Comparison of ENCODE assay signal across 15 cellular contexts in genomic region chr1:45769261-45769932, GRCh38. TPM values are rescaled to one million over a fixed set of nuclear protein-coding genes. Genes with fewer than 3 reads are reported as not detected.
DNase-seq lines count a peak whose midpoint lies in the region; ATAC-seq, FAIRE-seq and TF ChIP-seq lines count a peak whose summit lies in the region.
"Had no signal": no experiment of that assay in that cellular context is flagged by ENCODE, and none has a peak within 500 bp of the region (broad histone marks: within the 10 kb centered on the region; RNA-seq: fewer than 3 reads in every experiment).

No MANE protein-coding gene starts in this region.

- TF ChIP-seq RAD21 in GM12878 (IDR thresholded peaks at IDR 0.05; ENCODE audit: insufficient read depth, low read depth, low read length) = no peak

- H3K4me1 ChIP-seq in KMS-11 (ENCODE audit: low read depth, poor library complexity, severe bottlenecking) (peaks cover 32% of the 10 kb centered on the region), GM12878 (ENCODE audit: control insufficient read depth, insufficient read depth, low read length) (no peaks in the 10 kb centered on the region), left lung (no peaks in the 10 kb centered on the region)

- H3K27ac ChIP-seq in KMS-11 = no peak overlapping the region
- no peak overlapping the region for H3K27ac ChIP-seq in GM12878 (ENCODE audit: control insufficient read depth, insufficient read depth)
- no peak overlapping the region for H3K27ac ChIP-seq in left lung
- H3K27ac ChIP-seq: SJSA1 had no signal

- H2AFZ ChIP-seq in KMS-11 (ENCODE audit: low read depth) (peak overlapping the region; percentile 28; the same call in 1 of the 2 replicates), GM12878 (ENCODE audit: control insufficient read depth, low read depth, low read length) (no peak overlapping the region)

- H3K27me3 ChIP-seq in KMS-11 (ENCODE audit: insufficient read depth, low read depth) (peaks cover 3% of the 10 kb centered on the region; the same call in 1 of the 2 replicates), GM12878 (replicated peaks in 1 of 2; ENCODE audit: control insufficient read depth in 2 of 2, insufficient read depth in 2 of 2, low read length in 1 of 2) (no peaks in the 10 kb centered on the region), left lung (no peaks in the 10 kb centered on the region)
- H3K27me3 ChIP-seq: SJSA1 had no signal

- BruUV-seq in GM12878 (replicated peaks; lab: Mats Ljungman, UMichigan) = no TSS peak

- TF ChIP-seq EP300 in GM12878 (IDR thresholded peaks at IDR 0.05; ENCODE audit: borderline replicate concordance in 1 of 2, control insufficient read depth in 1 of 2, low read depth in 2 of 2, low read length in 2 of 2) = no peak

- no peaks in the 10 kb centered on the region for H3K36me3 ChIP-seq in KMS-11 (ENCODE audit: insufficient read depth)
- H3K36me3 ChIP-seq in GM12878 (ENCODE audit: control insufficient read depth in 2 of 2, insufficient read depth in 2 of 2, low read length in 1 of 2) = no peaks in the 10 kb centered on the region
- H3K36me3 ChIP-seq in left lung = no peaks in the 10 kb centered on the region
- H3K36me3 ChIP-seq: SJSA1 had no signal

- POLR2A ChIA-PET in GM12878 (lab: Charles Lee) = no interaction called here

- SMC1A ChIA-PET in GM12878 (lab: Charles Lee; ENCODE audit: uncharacterized antibody, unreplicated experiment) = interaction anchor here (1.2 to 1.6 kb wide), 2 partner anchors 12 to 13 kb away, joined by 3 read pairs; no protein-coding TSS in a partner anchor

- peak; percentile 20; the same call in 2 of the 3 replicates for ATAC-seq in GM12878
- peak; percentile 22 for ATAC-seq in left lung
- ATAC-seq in GM19035 (IDR thresholded peaks at IDR 0.05; ENCODE audit: unreplicated experiment) = no peak
- no peak for ATAC-seq in GM18861 (IDR thresholded peaks at IDR 0.05; ENCODE audit: unreplicated experiment)

- FAIRE-seq in GM12878 (lab: Jason Lieb, UNC) = no peak
- FAIRE-seq: D721Med had no signal

- TF ChIP-seq CTCF in KMS-11 (conservative IDR thresholded peaks at IDR 0.05; ENCODE audit: low read depth, low read length) (no peak), GM12878 (IDR thresholded peaks at IDR 0.05 in 2 of 3, conservative IDR thresholded peaks at IDR 0.05 in 1 of 3; ENCODE audit: control insufficient read depth in 2 of 3, extremely low read depth in 1 of 3, insufficient read depth in 1 of 3, low read depth in 3 of 3, low read length in 3 of 3) (no peak), left lung (IDR thresholded peaks at IDR 0.05) (no peak)

- CTCF ChIA-PET in GM12878 (lab: Yijun Ruan, JAX) = no interaction called here

- intact Hi-C loops in GM12878 (cut with micrococcal nuclease; ENCODE audit: unreplicated experiment) = no loop called here
- intact Hi-C loops in left lung (cut with DNase I) = no loop called here

- WGBS in GM12878 (ENCODE audit: insufficient coverage, insufficient replicate concordance, low lambda C conversion rate, missing lambda C conversion rate) = 46% methylated on average over 4 of the region's 4 CpGs

- H3K9ac ChIP-seq in KMS-11 = no peak overlapping the region
- no peak overlapping the region for H3K9ac ChIP-seq in GM12878 (ENCODE audit: control insufficient read depth, insufficient read depth, low read length)

- no peaks in the 10 kb centered on the region for H3K79me2 ChIP-seq in KMS-11 (ENCODE audit: insufficient read depth, low read depth)
- no peaks in the 10 kb centered on the region for H3K79me2 ChIP-seq in GM12878 (ENCODE audit: control insufficient read depth, insufficient read depth, low read length)

- peak overlapping the region; percentile 26; the same call in 1 of the 2 replicates for H3K4me2 ChIP-seq in KMS-11
- no peak overlapping the region for H3K4me2 ChIP-seq in GM12878 (ENCODE audit: control insufficient read depth, insufficient read depth)

- DNase-seq in DMS79 treated with DMSO at 0.1 percent for 48 hours (lab: John Stamatoyannopoulos, UW) (peak; percentile 77), GM12878 (ENCODE audit: low read depth, low spot score) (no peak), left lung (no peak), cerebellum (ENCODE audit: low spot score) (no peak)
- DNase-seq in activated T-cell treated with anti-CD3 and anti-CD28 coated beads, Interleukin-2, amount 50 U/mL, for 1 hour = no peak
- DNase-seq: activated CD4-positive, alpha-beta T cell treated with anti-CD3 and anti-CD28 coated beads, Interleukin-2, amount 50 U/mL, for 4 hours; amniotic stem cell; foreskin melanocyte; GOT3; NCI-H1436 treated with DMSO at 0.1 percent for 48 hours had no signal

- H3K4me3 ChIP-seq in KMS-11 (IDR thresholded peaks at IDR 0.05; ENCODE audit: insufficient read depth, low read depth, low read length) (no peak overlapping the region), GM12878 (no peak overlapping the region), left lung (no peak overlapping the region)
- H3K4me3 ChIP-seq: SJSA1 had no signal

- in situ Hi-C loops in GM12878 (cut with MboI) = no loop called here

- RAD21 ChIA-PET in GM12878 (lab: Charles Lee; ENCODE audit: unreplicated experiment) = interaction anchor here (0.7 kb wide), 1 partner anchor 140 kb away, joined by 3 read pairs; no protein-coding TSS in a partner anchor

- no peaks in the 10 kb centered on the region for H4K20me1 ChIP-seq in KMS-11 (ENCODE audit: insufficient read depth)
- no peaks in the 10 kb centered on the region for H4K20me1 ChIP-seq in GM12878 (ENCODE audit: control insufficient read depth, insufficient read depth)

- no peaks in the 10 kb centered on the region for H3K9me3 ChIP-seq in GM12878 (replicated peaks; ENCODE audit: control insufficient read depth, insufficient read depth, low read length)
- no peaks in the 10 kb centered on the region for H3K9me3 ChIP-seq in left lung
- H3K9me3 ChIP-seq: SJSA1 had no signal

- no peak for TF ChIP-seq POLR2A in GM12878 (IDR thresholded peaks at IDR 0.05; ENCODE audit: low read depth, low read length)

TF ChIP-seq in GM12878, 131 proteins besides CTCF, POLR2A, EP300 and RAD21 (continues in another document):
- TF ChIP-seq PAX8 (IDR thresholded peaks at IDR 0.05) (no peak), IRF4 (IDR thresholded peaks at IDR 0.05; ENCODE audit: low read depth, low read length) (no peak), IKZF2 (IDR thresholded peaks at IDR 0.05) (no peak), SPI1 (IDR thresholded peaks at IDR 0.05; ENCODE audit: borderline replicate concordance, insufficient read depth, low read depth, low read length) (no peak), CEBPB (IDR thresholded peaks at IDR 0.05; ENCODE audit: borderline replicate concordance in 1 of 2, low read depth in 2 of 2, low read length in 2 of 2) (no peak)

RNA-seq across cellular contexts. Expression of gene IPP, which starts 18.9 kb away (rescaled TPM):
- total RNA-seq in GM12878 (2013; cell fraction: nucleolus; rRNA removed) = 8.2 and 8.8 TPM in 2 replicates
- total RNA-seq in GM12878 (2014; rRNA removed) = 5.7 and 8.3 TPM in 2 replicates
- 7.6 and 7.8 TPM in 2 replicates for total RNA-seq in GM12878 (2014; rRNA removed; fragmentation: Illumina TruSeq; extraction: Trizol)
- total RNA-seq in GM12878 (2021) = 12.8 and 14.6 TPM in 2 replicates
- polyA plus RNA-seq in GM12878 (2011; ENCODE audit: low read depth) = 8.5 TPM
- 11.3 and 18.4 TPM in 2 replicates for polyA plus RNA-seq in GM12878 (2011; rRNA removed)
- 4.0 and 4.8 TPM in 2 replicates for polyA plus RNA-seq in GM12878 (2011; cell fraction: cytosol; rRNA removed)
- 2.9 and 4.0 TPM in 2 replicates for polyA plus RNA-seq in GM12878 (2011; cell fraction: nucleus; rRNA removed)
- polyA plus RNA-seq in GM12878 (2012) = 6.8 and 8.5 TPM in 2 replicates
- polyA plus RNA-seq in GM12878 (2014; fragmentation: Illumina TruSeq; extraction: Trizol) = 6.6 and 7.3 TPM in 2 replicates
- 10 to 100 TPM in 1 of 2 experiments, 1 to 10 TPM in 1; 9.5 to 11.2 TPM for polyA plus RNA-seq in GM12878 (2014; fragmentation: Nextera tagmentation; extraction: Ambion mirVana)
- 4.7 and 5.2 TPM in 2 replicates for polyA plus RNA-seq in GM12878 (2014; rRNA removed)
- polyA plus RNA-seq in GM12878 (2016; fragmentation: Nextera tagmentation; extraction: Ambion mirVana) = 10 to 100 TPM; 12.9 to 15.0 TPM
- polyA minus RNA-seq in GM12878 (2011; rRNA and poly(A)+ RNA removed) = 9.4 and 12.9 TPM in 2 replicates
- 4.4 and 5.2 TPM in 2 replicates for polyA minus RNA-seq in GM12878 (2011; cell fraction: cytosol; rRNA and poly(A)+ RNA removed)
- 2.2 and 2.5 TPM in 2 replicates for polyA minus RNA-seq in GM12878 (2011; cell fraction: nucleus; rRNA and poly(A)+ RNA removed)
- 10 to 100 TPM; 13.0 to 17.2 TPM for total RNA-seq in left lung
- 9.4 TPM for total RNA-seq in cerebellum

RNA-seq across cellular contexts. Expression of gene MAST2, which starts 34.0 kb away (rescaled TPM):
- total RNA-seq in GM12878 (2013; cell fraction: nucleolus; rRNA removed) = 51.6 and 64.3 TPM in 2 replicates
- total RNA-seq in GM12878 (2014; rRNA removed) = 16.7 and 20.2 TPM in 2 replicates
- total RNA-seq in GM12878 (2014; rRNA removed; fragmentation: Illumina TruSeq; extraction: Trizol) = 11.7 and 12.2 TPM in 2 replicates
- total RNA-seq in GM12878 (2021) = 25.1 and 28.7 TPM in 2 replicates
- 9.0 TPM for polyA plus RNA-seq in GM12878 (2011; ENCODE audit: low read depth)
- polyA plus RNA-seq in GM12878 (2011; rRNA removed) = 8.3 and 11.3 TPM in 2 replicates
- 11.9 and 13.8 TPM in 2 replicates for polyA plus RNA-seq in GM12878 (2011; cell fraction: cytosol; rRNA removed)
- polyA plus RNA-seq in GM12878 (2011; cell fraction: nucleus; rRNA removed) = 44.4 and 47.3 TPM in 2 replicates
- polyA plus RNA-seq in GM12878 (2012) = 9.2 and 10.6 TPM in 2 replicates
- polyA plus RNA-seq in GM12878 (2014; fragmentation: Illumina TruSeq; extraction: Trizol) = 13.1 and 17.6 TPM in 2 replicates
- 1 to 10 TPM; 1.0 to 1.4 TPM for polyA plus RNA-seq in GM12878 (2014; fragmentation: Nextera tagmentation; extraction: Ambion mirVana)
- 15.2 and 16.3 TPM in 2 replicates for polyA plus RNA-seq in GM12878 (2014; rRNA removed)
- 10 to 100 TPM; 13.0 to 14.6 TPM for polyA plus RNA-seq in GM12878 (2016; fragmentation: Nextera tagmentation; extraction: Ambion mirVana)
- 25.2 and 34.2 TPM in 2 replicates for polyA minus RNA-seq in GM12878 (2011; rRNA and poly(A)+ RNA removed)
- polyA minus RNA-seq in GM12878 (2011; cell fraction: cytosol; rRNA and poly(A)+ RNA removed) = 13.1 and 13.9 TPM in 2 replicates
- polyA minus RNA-seq in GM12878 (2011; cell fraction: nucleus; rRNA and poly(A)+ RNA removed) = 23.3 and 39.6 TPM in 2 replicates
- total RNA-seq in left lung = 10 to 100 TPM; 27.3 to 29.9 TPM
- total RNA-seq in cerebellum = 50.4 TPM

Comparison
In these comparisons a context has a peak if more than half of its experiments do, and no peak if none do; other contexts are left out.
1. ATAC-seq: peak in GM12878 (single experiment) and left lung (single experiment); none in GM19035 (single experiment) and GM18861 (single experiment).